In genomic region chr5:157710431-157710830, GRCh38 we compare ENCODE assay signal across 1 cellular context.
TF ChIP-seq lines count a peak whose summit lies in the region.

No MANE protein-coding gene starts in this region.

TF ChIP-seq in IMR-90, 13 proteins besides CTCF, POLR2A, EP300 and RAD21 (continued from another document):
- no peak for TF ChIP-seq MAZ (IDR thresholded peaks at IDR 0.05; ENCODE audit: borderline replicate concordance, low read depth, low read length)
- no peak for TF ChIP-seq CHD1 (IDR thresholded peaks at IDR 0.05; ENCODE audit: low read depth, low read length)
- TF ChIP-seq ELK1 (IDR thresholded peaks at IDR 0.05; ENCODE audit: borderline replicate concordance, low read depth, low read length): no peak
- no peak for TF ChIP-seq RCOR1 (IDR thresholded peaks at IDR 0.05; ENCODE audit: insufficient replicate concordance, low read length)
- no peak for TF ChIP-seq USF2 (IDR thresholded peaks at IDR 0.05; ENCODE audit: low read depth, low read length)
- no peak for TF ChIP-seq MXI1 (IDR thresholded peaks at IDR 0.05; ENCODE audit: borderline replicate concordance, low read depth, low read length)
- TF ChIP-seq MAFK (IDR thresholded peaks at IDR 0.05; ENCODE audit: low read depth, low read length): no peak
- no peak for TF ChIP-seq CEBPB (IDR thresholded peaks at IDR 0.05; ENCODE audit: low read depth, low read length)
- no peak for TF ChIP-seq SMC3 (IDR thresholded peaks at IDR 0.05; ENCODE audit: low read depth, low read length)
- no peak for TF ChIP-seq BHLHE40 (IDR thresholded peaks at IDR 0.05; ENCODE audit: low read depth, low read length)
